8 cellular contexts compared by ENCODE assay signal in genomic region chr1:94418664-94419655, GRCh38. TPM values are rescaled to one million over a fixed set of nuclear protein-coding genes. Genes with fewer than 3 reads are reported as not detected.
A peak's percentile ranks its signal among the peaks of the same experiment; 100 is the strongest.
DNase-seq lines count a peak whose midpoint lies in the region; ATAC-seq, FAIRE-seq and TF ChIP-seq lines count a peak whose summit lies in the region.

No MANE protein-coding gene starts in this region.

- ATAC-seq in HG02884 (IDR thresholded peaks at IDR 0.05; ENCODE audit: unreplicated experiment), result peak; percentile 15

- TSS peak; percentile 44 for BruUV-seq in A673 (replicated peaks; lab: Mats Ljungman, UMichigan)

- peak; percentile 67 for DNase-seq in A673 (ENCODE audit: low spot score)
- DNase-seq in GM04504 (ENCODE audit: low read depth), result peak; percentile 24
- DNase-seq in NT2/D1 (ENCODE audit: low read depth, low spot score), result no peak
- DNase-seq in bronchial epithelial cell (ENCODE audit: low read depth), result peak; percentile 30
- DNase-seq in islet precursor cell, result peak; percentile 68
- DNase-seq in stimulated activated CD4-positive, alpha-beta T cell treated with anti-CD3 and anti-CD28 coated beads, Interleukin-2, amount 100 ng/mL, for 4 hours (ENCODE audit: low read depth), result peak; percentile 1
- DNase-seq in mesenteric fat pad (ENCODE audit: low spot score), result no peak

- TF ChIP-seq CTCF in A673 (conservative IDR thresholded peaks at IDR 0.05; ENCODE audit: low read depth, low read length) (no peak), bronchial epithelial cell (IDR thresholded peaks at IDR 0.05; ENCODE audit: insufficient read depth, low read length, severe bottlenecking) (no peak)

- H3K27ac ChIP-seq in A673 (ENCODE audit: low read depth, low read length, poor library complexity, severe bottlenecking), result peak overlapping the region; percentile 86

- peak overlapping the region; percentile 95 for H3K9ac ChIP-seq in NT2/D1 (ENCODE audit: insufficient read length, low read depth)

- H3K27me3 ChIP-seq in A673 (replicated peaks; ENCODE audit: insufficient read depth, low read depth, low read length, poor library complexity), result no peaks in the 10 kb centered on the region
- H3K27me3 ChIP-seq in NT2/D1 (ENCODE audit: insufficient read depth, insufficient read length), result peaks cover 6% of the 10 kb centered on the region
- no peaks in the 10 kb centered on the region for H3K27me3 ChIP-seq in bronchial epithelial cell (ENCODE audit: control insufficient read depth, insufficient read depth, low read length)

- peaks cover 20% of the 10 kb centered on the region for H3K4me1 ChIP-seq in A673 (ENCODE audit: insufficient read depth, low read length, poor library complexity, severe bottlenecking)
- no peaks in the 10 kb centered on the region for H3K4me1 ChIP-seq in NT2/D1 (ENCODE audit: insufficient read depth, insufficient read length)

- H3K4me3 ChIP-seq in A673 (ENCODE audit: low read depth, low read length, poor library complexity, severe bottlenecking) (peak overlapping the region; percentile 84), NT2/D1 (ENCODE audit: insufficient read length, low read depth) (peak overlapping the region; percentile 94), bronchial epithelial cell (ENCODE audit: low read depth, low read length) (peak overlapping the region; percentile 95)

- POLR2A ChIA-PET in A673 (lab: Charles Lee; ENCODE audit: low non-redundant PET), result no interaction called here

- CTCF ChIA-PET in A673 (lab: Charles Lee), result no interaction called here

- H3K9me3 ChIP-seq in A673 (ENCODE audit: low read depth, low read length, poor library complexity, severe bottlenecking) (no peaks in the 10 kb centered on the region), NT2/D1 (ENCODE audit: insufficient read depth, low read length) (no peaks in the 10 kb centered on the region)

- intact Hi-C loops in A673 (cut with micrococcal nuclease; ENCODE audit: unreplicated experiment), result no loop called here

- no peaks in the 10 kb centered on the region for H3K36me3 ChIP-seq in A673 (ENCODE audit: insufficient read depth, low read length, poor library complexity, severe bottlenecking)
- no peaks in the 10 kb centered on the region for H3K36me3 ChIP-seq in NT2/D1 (ENCODE audit: insufficient read depth, insufficient read length, low read length)
- H3K36me3 ChIP-seq in bronchial epithelial cell (ENCODE audit: control insufficient read depth, insufficient read depth, low read length), result no peaks in the 10 kb centered on the region

- FAIRE-seq in bronchial epithelial cell (lab: Jason Lieb, UNC), result no peak

RNA-seq across cellular contexts. Expression of gene ABCD3, which starts 0.8 kb away (rescaled TPM):
- total RNA-seq in A673 (2021) (63.1 and 65.0 TPM in 2 replicates), bronchial epithelial cell (29.2 and 40.6 TPM in 2 replicates), mesenteric fat pad (36.3 TPM)

Comparison
In these comparisons a context has a peak if more than half of its experiments do, and no peak if none do; other contexts are left out.
1. DNase-seq: peak in A673 (single experiment), GM04504 (single experiment), bronchial epithelial cell (single experiment), islet precursor cell (single experiment) and stimulated activated CD4-positive, alpha-beta T cell treated with anti-CD3 and anti-CD28 coated beads, Interleukin-2, amount 100 ng/mL, for 4 hours (single experiment); none in NT2/D1 (single experiment) and mesenteric fat pad (single experiment).
2. Peak in every context shown above with its lines, with median percentiles within 50 percentile points of each other: H3K4me3 ChIP-seq.